In genomic region chr20:64322031-64322789, GRCh38 we compare ENCODE assay signal across 7 cellular contexts.
DNase-seq lines count a peak whose midpoint lies in the region; ATAC-seq, FAIRE-seq and TF ChIP-seq lines count a peak whose summit lies in the region.
"Not testable (repeated sequence)": the region's sequence is repeated elsewhere in the genome, so short reads cannot be mapped to it uniquely, and the experiment has no call there.

No MANE protein-coding gene starts in this region.

- in situ Hi-C loops in K562 (cut with MboI) = not testable (repeated sequence)

- not testable (repeated sequence) for H3K9ac ChIP-seq in K562 (ENCODE audit: insufficient read depth in 1 of 2, low read depth in 2 of 2, low read length in 2 of 2)

- CTCF ChIA-PET in K562 (lab: Yijun Ruan, JAX; ENCODE audit: low intra/inter-chr PET ratio) = not testable (repeated sequence)

- POLR2A ChIA-PET in K562 (lab: Yijun Ruan, JAX) = not testable (repeated sequence)

- not testable (repeated sequence) for TF ChIP-seq POLR2A in K562 (conservative IDR thresholded peaks at IDR 0.05); spleen (IDR thresholded peaks at IDR 0.05)

- not testable (repeated sequence) for FAIRE-seq in K562 (lab: Jason Lieb, UNC)

- peak; percentile 29 for DNase-seq in DMS 273 (lab: John Stamatoyannopoulos, UW; ENCODE audit: unreplicated experiment)
- peak; percentile 93 for DNase-seq in NCI-H2171 treated with DMSO at 0.1 percent for 48 hours (lab: John Stamatoyannopoulos, UW)
- peak; percentile 93 for DNase-seq in NCI-H82 (lab: John Stamatoyannopoulos, UW)
- DNase-seq in RPMI8226 = peak; percentile 3
- DNase-seq in K562 (ENCODE audit: extremely low read depth in 1 of 4, low spot score in 3 of 4) = not testable (repeated sequence)
- DNase-seq in left lobe of liver (ENCODE audit: low spot score) = peak; percentile 64
- peak; percentile 36 for DNase-seq in spleen

- TF ChIP-seq EP300 in K562 (IDR thresholded peaks at IDR 0.05; ENCODE audit: low read length) = not testable (repeated sequence)

- H3K4me3 ChIP-seq in K562, spleen: not testable (repeated sequence)

- not testable (repeated sequence) for BruUV-seq in K562 (replicated peaks; lab: Mats Ljungman, UMichigan)

- not testable (repeated sequence) for ATAC-seq in K562
- peak; percentile 83 for ATAC-seq in left lobe of liver

- 16% methylated on average over 7 of the region's 7 CpGs for WGBS in K562 (ENCODE audit: insufficient coverage, low coverage, missing lambda C conversion rate)
- WGBS in spleen, 5 donors = 58 to 67% (median 63%) methylated on average over 7 of the region's 7 CpGs

- not testable (repeated sequence) for H3K36me3 ChIP-seq in K562 (ENCODE audit: control insufficient read depth, insufficient read depth, low read length); spleen

- H3K27me3 ChIP-seq in K562 (ENCODE audit: control insufficient read depth in 2 of 2, insufficient read depth in 2 of 2, low read length in 2 of 2) = not testable (repeated sequence)
- H3K27me3 ChIP-seq in spleen (replicated peaks in 1 of 7) = peaks cover 0 to 24% (median 0%) of the 10 kb centered on the region in 7 donors

- H3K9me3 ChIP-seq in K562 (replicated peaks; ENCODE audit: control insufficient read depth, insufficient read depth, low read depth, low read length); spleen: not testable (repeated sequence)

- not testable (repeated sequence) for H3K79me2 ChIP-seq in K562 (ENCODE audit: control insufficient read depth, insufficient read depth, low read length)

- not testable (repeated sequence) for TF ChIP-seq RAD21 in K562 (CRISPR knock-in tag; conservative IDR thresholded peaks at IDR 0.05 in 1 of 2, IDR thresholded peaks at IDR 0.05 in 1 of 2)

- intact Hi-C loops in K562 (cut with micrococcal nuclease); spleen (cut with DNase I; ENCODE audit: low total_unique reads): not testable (repeated sequence)

- not testable (repeated sequence) for H3K9me1 ChIP-seq in K562 (ENCODE audit: control insufficient read depth, insufficient read depth, low read length)

- not testable (repeated sequence) for H3K4me1 ChIP-seq in K562 (replicated peaks in 1 of 2; ENCODE audit: control insufficient read depth in 2 of 2, insufficient read depth in 2 of 2, low read length in 2 of 2); spleen

- TF ChIP-seq CTCF in K562 (IDR thresholded peaks at IDR 0.05 in 2 of 3, conservative IDR thresholded peaks at IDR 0.05 in 1 of 3; ENCODE audit: insufficient read depth in 2 of 3, low read depth in 1 of 3, low read length in 3 of 3); spleen (IDR thresholded peaks at IDR 0.05 in 8 of 11, conservative IDR thresholded peaks at IDR 0.05 in 3 of 11): not testable (repeated sequence)

- not testable (repeated sequence) for H4K20me1 ChIP-seq in K562 (replicated peaks; ENCODE audit: control insufficient read depth, insufficient read depth, low read length)

- H3K4me2 ChIP-seq in K562 (ENCODE audit: insufficient read depth, low read length) = not testable (repeated sequence)

- not testable (repeated sequence) for H3K27ac ChIP-seq in K562 (ENCODE audit: extremely low read depth, low read depth, low read length); spleen

- H2AFZ ChIP-seq in K562 (ENCODE audit: low read depth, low read length) = not testable (repeated sequence)

TF ChIP-seq in K562, 482 proteins besides CTCF, POLR2A, EP300 and RAD21:
- TF ChIP-seq MAFK (IDR thresholded peaks at IDR 0.05; ENCODE audit: low read length) (peak; percentile 70), C11orf30 (IDR thresholded peaks at IDR 0.05; ENCODE audit: low read depth) (peak; percentile 72), ZNF316 (IDR thresholded peaks at IDR 0.05) (peak; percentile 85), MAFG (tag; conservative IDR thresholded peaks at IDR 0.05) (peak; percentile 78), MAFF (IDR thresholded peaks at IDR 0.05; ENCODE audit: low read length) (peak; percentile 77)
